In genomic region chr7:102439963-102440795, GRCh38 we compare ENCODE assay signal across 7 cellular contexts. TPM values are rescaled to one million over a fixed set of nuclear protein-coding genes. Genes with fewer than 3 reads are reported as not detected.
A peak's percentile ranks its signal among the peaks of the same experiment; 100 is the strongest.
DNase-seq lines count a peak whose midpoint lies in the region; TF ChIP-seq lines count a peak whose summit lies in the region.
"Had no signal": no experiment of that assay in that cellular context is flagged by ENCODE, and none has a peak within 500 bp of the region (broad histone marks: within the 10 kb centered on the region; RNA-seq: fewer than 3 reads in every experiment).

No MANE protein-coding gene starts in this region.

- H3K4me1 Mint-ChIP-seq in Caco-2 (ENCODE audit: low read depth, unreplicated experiment) (no peaks in the 10 kb centered on the region), type B pancreatic cell (ENCODE audit: unreplicated experiment) (no peaks in the 10 kb centered on the region)

- CTCF ChIA-PET in Caco-2 (lab: Charles Lee), result no interaction called here

- intact Hi-C loops in Caco-2 (cut with micrococcal nuclease; ENCODE audit: unreplicated experiment), result no loop called here

- H3K27me3 ChIP-seq in Caco-2 (replicated peaks; ENCODE audit: control insufficient read depth, insufficient read depth, low read length), result no peaks in the 10 kb centered on the region

- H3K4me3 Mint-ChIP-seq in Caco-2 (ENCODE audit: unreplicated experiment), result no peak overlapping the region
- no peak overlapping the region for H3K4me3 Mint-ChIP-seq in type B pancreatic cell

- H3K9me3 ChIP-seq in Caco-2, result no peaks in the 10 kb centered on the region

- BruUV-seq in Caco-2 (replicated peaks; lab: Mats Ljungman, UMichigan), result no TSS peak

- peaks cover 7% of the 10 kb centered on the region; the same call in 1 of the 2 replicates for H3K4me1 ChIP-seq in Caco-2

- H3K27me3 Mint-ChIP-seq in Caco-2 (ENCODE audit: insufficient read depth, unreplicated experiment) (no peaks in the 10 kb centered on the region), type B pancreatic cell (no peaks in the 10 kb centered on the region)

- H3K9me3 Mint-ChIP-seq in Caco-2 (ENCODE audit: unreplicated experiment) (no peaks in the 10 kb centered on the region), type B pancreatic cell (no peaks in the 10 kb centered on the region)

- TF ChIP-seq CTCF in Caco-2 (IDR thresholded peaks at IDR 0.05; ENCODE audit: insufficient read depth in 1 of 2, low read depth in 1 of 2, low read length in 1 of 2, severe bottlenecking in 1 of 2, unreplicated experiment in 1 of 2) (no peak), type B pancreatic cell (conservative IDR thresholded peaks at IDR 0.05) (no peak)

- H3K4me3 ChIP-seq in Caco-2 (ENCODE audit: low read depth, low read length), result no peak overlapping the region

- no peaks in the 10 kb centered on the region for H3K36me3 ChIP-seq in Caco-2 (ENCODE audit: control insufficient read depth, insufficient read depth, low read length)

- peak; percentile 48 to 68 for DNase-seq in Caco-2
- peak; percentile 70 to 86 for DNase-seq in SW 1271 (lab: John Stamatoyannopoulos, UW)
- DNase-seq in kidney glomerular epithelial cell (lab: John Stamatoyannopoulos, UW), result peak; percentile 64
- DNase-seq in NCI-H128 (lab: John Stamatoyannopoulos, UW; ENCODE audit: unreplicated experiment), result no peak
- DNase-seq in HuH-7 (ENCODE audit: low spot score), result no peak
- DNase-seq in type B pancreatic cell (ENCODE audit: extremely low spot score, unreplicated experiment), result no peak
- DNase-seq: NCI-H2171 treated with DMSO at 0.1 percent for 48 hours had no signal

- POLR2A ChIA-PET in Caco-2 (lab: Charles Lee), result no interaction called here

- H3K27ac Mint-ChIP-seq in Caco-2 (ENCODE audit: unreplicated experiment) (no peak overlapping the region), type B pancreatic cell (no peak overlapping the region)

- H3K36me3 Mint-ChIP-seq in Caco-2 (ENCODE audit: insufficient read depth, unreplicated experiment) (peaks cover 10% of the 10 kb centered on the region), type B pancreatic cell (no peaks in the 10 kb centered on the region)

RNA-seq across cellular contexts. Expression of gene ORAI2, which starts 6.8 kb away (rescaled TPM):
- total RNA-seq in Caco-2 (2022) (19.4 and 20.2 TPM in 2 replicates), type B pancreatic cell (ENCODE audit: low replicate concordance) (23.1 and 34.9 TPM in 2 replicates)

RNA-seq across cellular contexts. Expression of gene ALKBH4, which starts 24.5 kb away (rescaled TPM):
- total RNA-seq in Caco-2 (2022) (13.8 and 15.0 TPM in 2 replicates), type B pancreatic cell (ENCODE audit: low replicate concordance) (11.2 and 13.3 TPM in 2 replicates)

RNA-seq across cellular contexts. Expression of gene LRWD1, which starts 24.6 kb away (rescaled TPM):
- total RNA-seq in Caco-2 (2022) (23.6 and 25.3 TPM in 2 replicates), type B pancreatic cell (ENCODE audit: low replicate concordance) (16.5 and 23.5 TPM in 2 replicates)

RNA-seq across cellular contexts. Expression of gene POLR2J, which starts 38.5 kb away (rescaled TPM):
- total RNA-seq in Caco-2 (2022), result 68.1 and 70.0 TPM in 2 replicates
- 45.2 and 48.1 TPM in 2 replicates for total RNA-seq in type B pancreatic cell (ENCODE audit: low replicate concordance)

RNA-seq across cellular contexts. Expression of gene PRKRIP1, which starts 44.0 kb away (rescaled TPM):
- total RNA-seq in Caco-2 (2022), result 34.2 and 35.2 TPM in 2 replicates
- 28.2 and 34.0 TPM in 2 replicates for total RNA-seq in type B pancreatic cell (ENCODE audit: low replicate concordance)

Comparison
In these comparisons a context has a peak if more than half of its experiments do, and no peak if none do; other contexts are left out.
1. DNase-seq: peak in Caco-2 (2 of 2), SW 1271 (2 of 2) and kidney glomerular epithelial cell (single experiment); none in NCI-H128 (single experiment), HuH-7 (single experiment) and type B pancreatic cell (single experiment).